In genomic region chr17:68431661-68432071, GRCh38 we compare ENCODE assay signal across 8 cellular contexts. TPM values are rescaled to one million over a fixed set of nuclear protein-coding genes. Genes with fewer than 3 reads are reported as not detected.
DNase-seq lines count a peak whose midpoint lies in the region; ATAC-seq and TF ChIP-seq lines count a peak whose summit lies in the region.

No MANE protein-coding gene starts in this region.

- peak overlapping the region; percentile 57 for H3K27ac ChIP-seq in left ventricle myocardium inferior (replicated peaks)
- H3K27ac ChIP-seq in osteoblast (ENCODE audit: low read depth, low read length), result no peak overlapping the region

- no peaks in the 10 kb centered on the region for H3K79me2 ChIP-seq in osteoblast (ENCODE audit: insufficient read depth, low read length)

- no peak overlapping the region for H3K4me2 ChIP-seq in osteoblast (ENCODE audit: insufficient read depth, low read length)

- ATAC-seq in left cardiac atrium, result no peak
- ATAC-seq in GM21786 (IDR thresholded peaks at IDR 0.05; ENCODE audit: unreplicated experiment), result no peak
- ATAC-seq in omental fat pad (ENCODE audit: low FRiP score), result no peak

- DNase-seq in left ventricle myocardium inferior, result no peak
- no peak for DNase-seq in left cardiac atrium
- peak; percentile 13 for DNase-seq in OCI-M1 (lab: John Stamatoyannopoulos, UW)
- DNase-seq in astrocyte of the spinal cord (ENCODE audit: low read depth, low spot score), result peak; percentile 30
- DNase-seq in osteoblast (ENCODE audit: insufficient read length, low spot score, missing footprints), result peak; percentile 79
- DNase-seq in omental fat pad (ENCODE audit: low spot score), result no peak
- DNase-seq in midbrain (lab: John Stamatoyannopoulos, UW), result no peak

- H3K27me3 ChIP-seq in left ventricle myocardium inferior (ENCODE audit: low read depth) (no peaks in the 10 kb centered on the region), osteoblast (ENCODE audit: insufficient read depth, low read length) (no peaks in the 10 kb centered on the region)

- H4K20me1 ChIP-seq in osteoblast (ENCODE audit: insufficient read depth, low read length), result no peaks in the 10 kb centered on the region

- H3K4me3 ChIP-seq in left ventricle myocardium inferior (no peak overlapping the region), astrocyte of the spinal cord (ENCODE audit: low read depth, low read length) (no peak overlapping the region), osteoblast (ENCODE audit: insufficient read depth, low read length) (no peak overlapping the region)

- H3K4me1 ChIP-seq in left ventricle myocardium inferior (peaks cover 47% of the 10 kb centered on the region), osteoblast (ENCODE audit: insufficient read depth, low read length) (peaks cover 7% of the 10 kb centered on the region)

- H2AFZ ChIP-seq in osteoblast (ENCODE audit: low read length), result no peak overlapping the region

- TF ChIP-seq CTCF in left ventricle myocardium inferior (IDR thresholded peaks at IDR 0.05; ENCODE audit: borderline replicate concordance) (peak; percentile 32), astrocyte of the spinal cord (IDR thresholded peaks at IDR 0.05; ENCODE audit: low read depth, low read length) (peak; percentile 37), osteoblast (IDR thresholded peaks at IDR 0.05; ENCODE audit: extremely low read depth, low read depth, low read length) (peak; percentile 45), omental fat pad (IDR thresholded peaks at IDR 0.05) (no peak)

- peaks cover 95% of the 10 kb centered on the region for H3K36me3 ChIP-seq in left ventricle myocardium inferior
- H3K36me3 ChIP-seq in osteoblast (ENCODE audit: insufficient read depth, low read length), result peaks cover 92% of the 10 kb centered on the region

- H3K9me3 ChIP-seq in left ventricle myocardium inferior (replicated peaks) (no peaks in the 10 kb centered on the region), osteoblast (ENCODE audit: low read depth, low read length) (no peaks in the 10 kb centered on the region)

- in situ Hi-C loops in astrocyte of the spinal cord (cut with HindIII; ENCODE audit: low sequenced_read_pairs), result no loop called here

- intact Hi-C loops in left ventricle myocardium inferior (cut with micrococcal nuclease) (loop anchor here (10.0 kb wide), 1 partner anchor 167 kb away; no protein-coding TSS in a partner anchor), left cardiac atrium (cut with DNase I) (loop anchor here in 1 of 2 donors (10.0 kb wide), 1 partner anchor 167 kb away; no protein-coding TSS in a partner anchor)

RNA-seq across cellular contexts. Expression of gene WIPI1, which starts 25.6 kb away (rescaled TPM):
- total RNA-seq in left ventricle myocardium inferior (89.9 TPM), left cardiac atrium (10 to 100 TPM; 35.8 to 74.3 TPM), osteoblast (190 and 220 TPM in 2 replicates), omental fat pad (100 to 1,000 TPM in 1 of 4 donors, 10 to 100 TPM in 3; 50.1 to 101 (median 60.2) TPM)

Comparison
In these comparisons a context has a peak if more than half of its experiments do, and no peak if none do; other contexts are left out.
1. DNase-seq: peak in OCI-M1 (single experiment), astrocyte of the spinal cord (single experiment) and osteoblast (single experiment); none in left ventricle myocardium inferior (single experiment), left cardiac atrium (single experiment), omental fat pad (single experiment) and midbrain (single experiment).
2. CTCF ChIP-seq: peak in left ventricle myocardium inferior (single experiment), astrocyte of the spinal cord (single experiment) and osteoblast (single experiment); none in omental fat pad (0 of 3).